Comparison of ENCODE assay signal across 19 cellular contexts in the genomic region with DNA sequence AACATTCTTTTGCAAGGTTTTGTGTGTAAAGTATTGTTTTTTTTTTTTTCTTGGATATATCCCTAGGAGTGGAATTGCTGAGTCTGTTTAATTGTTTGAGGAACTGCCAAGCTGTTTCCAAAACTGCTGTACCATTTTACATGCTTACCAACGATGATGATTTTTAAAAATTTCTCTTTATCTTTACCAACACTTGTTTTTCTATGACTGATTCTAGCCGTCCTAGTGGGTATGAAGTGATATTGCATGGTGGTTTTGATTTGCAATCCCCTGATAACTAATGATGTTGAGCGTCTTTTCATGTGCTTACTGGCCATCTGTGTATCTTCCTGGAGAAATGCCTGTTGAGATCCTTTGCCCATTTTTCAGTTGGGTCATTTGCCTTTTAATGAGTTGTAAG. TPM values are rescaled to one million over a fixed set of nuclear protein-coding genes. Genes with fewer than 3 reads are reported as not detected.
"Had no signal": no experiment of that assay in that cellular context is flagged by ENCODE, and none has a peak within 500 bp of the region (broad histone marks: within the 10 kb centered on the region; RNA-seq: fewer than 3 reads in every experiment).

No MANE protein-coding gene starts in this region.

- H3K27ac Mint-ChIP-seq: activated CD4-positive, alpha-beta memory T cell treated with anti-CD3 and anti-CD28 coated beads for 36 hours; activated naive CD8-positive, alpha-beta T cell treated with anti-CD3 and anti-CD28 coated beads for 36 hours; stimulated activated effector memory CD8-positive, alpha-beta T cell treated with anti-CD3 and anti-CD28 coated beads, Interleukin-12 subunit alpha, Interleukin-12 subunit beta, amount 100 ng/mL, for 72 hours had no signal

- H3K9me3 Mint-ChIP-seq: activated CD4-positive, alpha-beta memory T cell treated with anti-CD3 and anti-CD28 coated beads for 36 hours; activated naive CD8-positive, alpha-beta T cell treated with anti-CD3 and anti-CD28 coated beads for 36 hours; activated T-cell treated with anti-CD3 and anti-CD28 coated beads, Interleukin-2, amount 50 U/mL, for 4 hours; naive B cell; stimulated activated effector memory CD8-positive, alpha-beta T cell treated with anti-CD3 and anti-CD28 coated beads, Interleukin-12 subunit alpha, Interleukin-12 subunit beta, amount 100 ng/mL, for 72 hours had no signal

- H3K27ac ChIP-seq: cardiac muscle cell, esophagus muscularis mucosa, foreskin keratinocyte, left ventricle myocardium inferior, parathyroid adenoma, thoracic aorta had no signal

- DNase-seq: activated CD4-positive, alpha-beta memory T cell treated with anti-CD3 and anti-CD28 coated beads for 36 hours; activated CD4-positive, alpha-beta T cell treated with anti-CD3 and anti-CD28 coated beads for 36 hours; activated gamma-delta T cell treated with Interleukin-2 at 50 U/mL for 16 hours; activated naive CD8-positive, alpha-beta T cell treated with anti-CD3 and anti-CD28 coated beads for 36 hours; activated T-cell treated with anti-CD3 and anti-CD28 coated beads, Interleukin-2, amount 50 U/mL, for 4 hours; foreskin keratinocyte; left ventricle myocardium inferior; naive B cell; stimulated activated CD4-positive, alpha-beta T cell treated with anti-CD3 and anti-CD28 coated beads, Interleukin-12 subunit alpha, Interleukin-12 subunit beta, amount 100 ng/mL, for 4 hours; stimulated activated CD4-positive, alpha-beta T cell treated with anti-CD3 and anti-CD28 coated beads, Interleukin-2, amount 100 ng/mL, for 24 hours; T-helper 2 cell had no signal

- H3K36me3 ChIP-seq: cardiac muscle cell, esophagus muscularis mucosa, left ventricle myocardium inferior, thoracic aorta had no signal

- H3K79me2 ChIP-seq: parathyroid adenoma had no signal

- H3K27me3 Mint-ChIP-seq: activated CD4-positive, alpha-beta memory T cell treated with anti-CD3 and anti-CD28 coated beads for 36 hours; activated CD4-positive, alpha-beta T cell treated with anti-CD3 and anti-CD28 coated beads for 36 hours; activated naive CD8-positive, alpha-beta T cell treated with anti-CD3 and anti-CD28 coated beads for 36 hours; naive B cell had no signal

- H3K27me3 ChIP-seq: cardiac muscle cell, esophagus muscularis mucosa, foreskin keratinocyte had no signal

- H2AFZ ChIP-seq: parathyroid adenoma had no signal

- H3K4me3 ChIP-seq: cardiac muscle cell, esophagus muscularis mucosa, left ventricle myocardium inferior, thoracic aorta had no signal

- H3K36me3 Mint-ChIP-seq: activated CD4-positive, alpha-beta memory T cell treated with anti-CD3 and anti-CD28 coated beads for 36 hours had no signal

- H3K4me1 Mint-ChIP-seq: naive B cell had no signal

- H3K4me1 ChIP-seq: esophagus muscularis mucosa, foreskin keratinocyte, left ventricle myocardium inferior, parathyroid adenoma had no signal

- H3K4me3 Mint-ChIP-seq: activated CD4-positive, alpha-beta memory T cell treated with anti-CD3 and anti-CD28 coated beads for 36 hours; activated CD4-positive, alpha-beta T cell treated with anti-CD3 and anti-CD28 coated beads for 36 hours; activated naive CD8-positive, alpha-beta T cell treated with anti-CD3 and anti-CD28 coated beads for 36 hours; activated T-cell treated with anti-CD3 and anti-CD28 coated beads, Interleukin-2, amount 50 U/mL, for 4 hours; naive B cell; stimulated activated effector memory CD8-positive, alpha-beta T cell treated with anti-CD3 and anti-CD28 coated beads, Interleukin-12 subunit alpha, Interleukin-12 subunit beta, amount 100 ng/mL, for 72 hours had no signal

- H3K9me3 ChIP-seq: esophagus muscularis mucosa, left ventricle myocardium inferior, thoracic aorta had no signal

- FAIRE-seq: colon, endometrium had no signal

- H3K9ac ChIP-seq: parathyroid adenoma had no signal

RNA-seq across cellular contexts. Expression of gene AOX1, which starts 8.8 kb away (rescaled TPM):
- total RNA-seq: cardiac muscle cell, mononuclear cell had no signal
